10 cellular contexts compared by ENCODE assay signal in the genomic region with DNA sequence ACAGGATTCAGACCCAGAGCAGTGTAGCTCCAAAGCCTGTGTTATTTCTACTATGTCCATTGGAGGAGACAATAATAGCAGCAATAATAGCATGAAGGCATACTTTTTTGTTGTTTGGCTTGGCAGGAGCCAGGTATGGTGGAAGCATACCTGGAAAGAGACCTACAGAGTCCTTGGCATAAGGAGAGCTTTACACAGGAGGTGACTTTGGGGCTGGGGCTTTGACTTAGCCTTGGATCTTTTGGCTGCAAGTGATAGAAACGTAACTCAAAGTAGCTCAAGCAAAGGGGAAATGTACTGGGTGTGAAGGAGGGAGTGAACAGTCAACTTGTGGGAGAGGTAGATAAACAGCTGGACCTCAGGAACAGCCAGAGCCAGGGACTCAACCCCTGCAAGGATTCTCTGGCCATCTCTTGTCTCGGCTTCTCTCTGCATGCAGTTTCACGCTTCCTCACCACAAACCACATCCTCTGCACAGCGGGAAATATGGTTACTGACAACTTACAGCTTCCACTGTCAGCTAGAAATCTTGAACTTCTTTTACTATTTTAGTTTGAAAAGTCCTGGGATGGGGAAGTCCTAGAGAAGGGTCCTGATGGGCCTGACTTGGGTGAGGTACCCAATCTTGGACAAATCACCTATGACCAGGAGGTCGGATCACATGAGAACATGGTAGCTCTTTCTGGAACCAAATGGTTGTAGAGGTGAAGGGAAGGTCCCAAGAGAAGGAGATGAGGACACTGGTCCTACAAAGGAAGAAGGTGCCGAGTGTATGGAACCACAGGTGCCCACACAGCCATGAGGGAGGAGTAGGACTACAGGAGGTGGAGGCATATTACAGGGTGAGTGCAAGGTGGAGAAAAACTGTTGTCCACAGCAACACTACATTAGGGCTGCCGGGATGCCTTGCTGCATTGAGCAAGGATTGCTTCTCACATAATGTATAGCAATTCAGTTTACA. TPM values are rescaled to one million over a fixed set of nuclear protein-coding genes. Genes with fewer than 3 reads are reported as not detected.
A peak's percentile ranks its signal among the peaks of the same experiment; 100 is the strongest.
DNase-seq lines count a peak whose midpoint lies in the region; ATAC-seq, FAIRE-seq and TF ChIP-seq lines count a peak whose summit lies in the region.
"Had no signal": no experiment of that assay in that cellular context is flagged by ENCODE, and none has a peak within 500 bp of the region (broad histone marks: within the 10 kb centered on the region; RNA-seq: fewer than 3 reads in every experiment).

No MANE protein-coding gene starts in this region.

- H3K27me3 ChIP-seq in GM12878 (replicated peaks in 1 of 2; ENCODE audit: control insufficient read depth in 2 of 2, insufficient read depth in 2 of 2, low read length in 1 of 2) (no peaks in the 10 kb centered on the region), muscle layer of duodenum (ENCODE audit: low read depth, low read length) (no peaks in the 10 kb centered on the region), subcutaneous abdominal adipose tissue (ENCODE audit: control insufficient read depth in 5 of 5, insufficient read depth in 4 of 5, low read length in 5 of 5) (no peaks in the 10 kb centered on the region)

- no peaks in the 10 kb centered on the region for H3K79me2 ChIP-seq in GM12878 (ENCODE audit: control insufficient read depth, insufficient read depth, low read length)

- WGBS in GM12878 (ENCODE audit: insufficient coverage, insufficient replicate concordance, low lambda C conversion rate, missing lambda C conversion rate), result under 1% methylated on average over 7 of the region's 7 CpGs

- DNase-seq in NK-92 treated with Interleukin-12 subunit alpha and Interleukin-12 subunit beta, amount 100 ng/mL, for 24 hours (lab: John Stamatoyannopoulos, UW), result peak; percentile 66
- DNase-seq in NK-92 (lab: John Stamatoyannopoulos, UW; ENCODE audit: unreplicated experiment), result no peak
- DNase-seq in T-helper 17 cell, result peak in 2 of 3 donors; percentile 20 to 26
- DNase-seq in GM12878 (ENCODE audit: low read depth, low spot score), result peak; percentile 64
- no peak for DNase-seq in DMS79 (lab: John Stamatoyannopoulos, UW)

- TF ChIP-seq EP300 in GM12878 (IDR thresholded peaks at IDR 0.05; ENCODE audit: borderline replicate concordance in 1 of 2, control insufficient read depth in 1 of 2, low read depth in 2 of 2, low read length in 2 of 2), result no peak

- H3K27ac ChIP-seq in GM12878 (ENCODE audit: control insufficient read depth, insufficient read depth) (peak overlapping the region; percentile 15; the same call in 1 of the 2 replicates), muscle layer of duodenum (ENCODE audit: low read length) (peak overlapping the region; percentile 59), subcutaneous abdominal adipose tissue (ENCODE audit: low read depth, low read length) (peak overlapping the region; percentile 86)
- H3K27ac ChIP-seq: 22Rv1 had no signal

- RAD21 ChIA-PET in GM12878 (lab: Charles Lee; ENCODE audit: unreplicated experiment), result interaction anchor here (1.2 to 3.7 kb wide), 3 partner anchors 48 to 76 kb away, joined by 5 to 17 read pairs (median 12); partner anchors contain the start of gene TGFBR1

- in situ Hi-C loops in GM12878 (cut with MboI), result no loop called here

- POLR2A ChIA-PET in GM12878 (lab: Charles Lee), result interaction anchor here (0.6 to 2.2 kb wide), 3 partner anchors 46 to 165 kb away, joined by 3 to 8 read pairs (median 3); partner anchors contain the start of gene TGFBR1

- peak overlapping the region; percentile 86 for H3K4me2 ChIP-seq in GM12878 (ENCODE audit: control insufficient read depth, insufficient read depth)

- TF ChIP-seq RAD21 in GM12878 (IDR thresholded peaks at IDR 0.05; ENCODE audit: insufficient read depth, low read depth, low read length), result no peak

- H3K9ac ChIP-seq in GM12878 (ENCODE audit: control insufficient read depth, insufficient read depth, low read length), result no peak overlapping the region
- no peak overlapping the region for H3K9ac ChIP-seq in subcutaneous abdominal adipose tissue (ENCODE audit: low read length in 5 of 5)

- H3K27ac Mint-ChIP-seq in T-helper 17 cell, result peak overlapping the region; percentile 89

- intact Hi-C loops in GM12878 (cut with micrococcal nuclease; ENCODE audit: unreplicated experiment), result loop anchor here (5.0 kb wide), 2 partner anchors 49 to 74 kb away; partner anchors contain the start of gene TGFBR1

- CTCF ChIA-PET in GM12878 (lab: Yijun Ruan, JAX), result interaction anchor here (0.7 to 1.9 kb wide), 8 partner anchors 17 to 81 kb away, joined by 3 to 6 read pairs (median 4); no protein-coding TSS in a partner anchor

- H3K4me3 ChIP-seq in GM12878, result peak overlapping the region; percentile 25; the same call in 1 of the 2 replicates
- H3K4me3 ChIP-seq in muscle layer of duodenum (ENCODE audit: low read depth in 1 of 2, low read length in 2 of 2), result no peak overlapping the region
- no peak overlapping the region for H3K4me3 ChIP-seq in subcutaneous abdominal adipose tissue (ENCODE audit: low read depth in 1 of 5, low read length in 5 of 5)

- H3K9me3 ChIP-seq in T-helper 17 cell (ENCODE audit: control insufficient read depth, low read length, poor library complexity, severe bottlenecking) (no peaks in the 10 kb centered on the region), GM12878 (replicated peaks; ENCODE audit: control insufficient read depth, insufficient read depth, low read length) (no peaks in the 10 kb centered on the region; the same call in 2 of the 3 replicates), muscle layer of duodenum (ENCODE audit: control insufficient read depth in 1 of 2, low read length in 2 of 2) (no peaks in the 10 kb centered on the region), subcutaneous abdominal adipose tissue (ENCODE audit: control insufficient read depth in 5 of 5, low read length in 5 of 5) (no peaks in the 10 kb centered on the region)

- ATAC-seq in HG03196 (IDR thresholded peaks at IDR 0.05; ENCODE audit: unreplicated experiment) (peak; percentile 71), T-helper 17 cell (peak; percentile 85), GM12878 (peak; percentile 88)

- no peaks in the 10 kb centered on the region for H3K36me3 Mint-ChIP-seq in T-helper 17 cell (ENCODE audit: low read depth)

- H3K4me1 Mint-ChIP-seq in T-helper 17 cell, result peaks cover 51% of the 10 kb centered on the region

- H4K20me1 ChIP-seq in GM12878 (ENCODE audit: control insufficient read depth, insufficient read depth), result no peaks in the 10 kb centered on the region

- no peak overlapping the region for H2AFZ ChIP-seq in GM12878 (ENCODE audit: control insufficient read depth, low read depth, low read length)

- no peaks in the 10 kb centered on the region for H3K36me3 ChIP-seq in GM12878 (ENCODE audit: control insufficient read depth in 2 of 2, insufficient read depth in 2 of 2, low read length in 1 of 2)
- H3K36me3 ChIP-seq in muscle layer of duodenum (ENCODE audit: control insufficient read depth in 1 of 2, insufficient read depth in 2 of 2, low read length in 2 of 2), result peaks cover 14 to 55% of the 10 kb centered on the region in 2 donors
- peaks cover 32 to 94% (median 82%) of the 10 kb centered on the region in 5 donors for H3K36me3 ChIP-seq in subcutaneous abdominal adipose tissue (ENCODE audit: control insufficient read depth in 5 of 5, insufficient read depth in 5 of 5, low read length in 5 of 5)

- no peak for TF ChIP-seq POLR2A in GM12878 (IDR thresholded peaks at IDR 0.05; ENCODE audit: low read depth, low read length)

- peak overlapping the region; percentile 96 for H3K4me3 Mint-ChIP-seq in T-helper 17 cell

- SMC1A ChIA-PET in GM12878 (lab: Charles Lee; ENCODE audit: uncharacterized antibody, unreplicated experiment), result interaction anchor here (0.8 to 3.1 kb wide), 12 partner anchors 24 to 83 kb away, joined by 3 to 24 read pairs (median 4); partner anchors contain the start of gene TGFBR1

- no TSS peak for BruUV-seq in GM12878 (replicated peaks; lab: Mats Ljungman, UMichigan)

- H3K4me1 ChIP-seq in GM12878 (ENCODE audit: control insufficient read depth, insufficient read depth, low read length), result peaks cover 27% of the 10 kb centered on the region
- H3K4me1 ChIP-seq in muscle layer of duodenum (ENCODE audit: control insufficient read depth in 1 of 2, insufficient read depth in 2 of 2, low read length in 2 of 2), result no peaks in the 10 kb centered on the region
- H3K4me1 ChIP-seq in subcutaneous abdominal adipose tissue (ENCODE audit: control insufficient read depth in 5 of 5, insufficient read depth in 5 of 5, low read length in 5 of 5), result peaks cover 8 to 39% (median 27%) of the 10 kb centered on the region in 5 donors

- FAIRE-seq in GM12878 (lab: Jason Lieb, UNC), result peak; percentile 71
- FAIRE-seq: endothelial cell of umbilical vein had no signal

- TF ChIP-seq CTCF in GM12878 (IDR thresholded peaks at IDR 0.05 in 2 of 3, conservative IDR thresholded peaks at IDR 0.05 in 1 of 3; ENCODE audit: control insufficient read depth in 2 of 3, extremely low read depth in 1 of 3, insufficient read depth in 1 of 3, low read depth in 3 of 3, low read length in 3 of 3), result no peak

- no peaks in the 10 kb centered on the region for H3K27me3 Mint-ChIP-seq in T-helper 17 cell

TF ChIP-seq in GM12878, 131 proteins besides CTCF, POLR2A, EP300 and RAD21 (continues in another document):
- no peak for TF ChIP-seq USF1 (IDR thresholded peaks at IDR 0.05; ENCODE audit: borderline replicate concordance, extremely low read length, insufficient read depth, low read depth, low read length)

RNA-seq across cellular contexts. Expression of gene TGFBR1, which starts 47.0 kb away (rescaled TPM):
- total RNA-seq in T-helper 17 cell (10 to 100 TPM; 23.5 to 29.1 TPM), GM12878 (2014; rRNA removed) (16.9 and 21.1 TPM in 2 replicates), GM12878 (2014; rRNA removed; fragmentation: Illumina TruSeq; extraction: Trizol) (19.6 and 20.8 TPM in 2 replicates), GM12878 (2021) (26.6 and 27.2 TPM in 2 replicates)
- 42.4 and 49.4 TPM in 2 replicates for total RNA-seq in GM12878 (2013; cell fraction: nucleolus; rRNA removed)
- 4.6 TPM for polyA plus RNA-seq in GM12878 (2011; ENCODE audit: low read depth)
- polyA plus RNA-seq in GM12878 (2011; rRNA removed) (16.6 and 23.8 TPM in 2 replicates), GM12878 (2014; fragmentation: Illumina TruSeq; extraction: Trizol) (13.6 and 17.5 TPM in 2 replicates), GM12878 (2014; fragmentation: Nextera tagmentation; extraction: Ambion mirVana) (10 to 100 TPM in 1 of 2 experiments, 1 to 10 TPM in 1; 5.7 to 19.6 TPM), GM12878 (2014; rRNA removed) (8.5 and 10.9 TPM in 2 replicates), GM12878 (2016; fragmentation: Nextera tagmentation; extraction: Ambion mirVana) (10 to 100 TPM in 1 of 2 experiments, 1 to 10 TPM in 1; 2.9 to 16.6 TPM)
- polyA plus RNA-seq in GM12878 (2011; cell fraction: cytosol; rRNA removed), result 13.3 and 15.2 TPM in 2 replicates
- 6.9 and 7.3 TPM in 2 replicates for polyA plus RNA-seq in GM12878 (2011; cell fraction: nucleus; rRNA removed)
- polyA plus RNA-seq in GM12878 (2012), result 4.8 and 5.8 TPM in 2 replicates
- 57.4 and 63.6 TPM in 2 replicates for polyA minus RNA-seq in GM12878 (2011; rRNA and poly(A)+ RNA removed)
- 19.1 and 24.2 TPM in 2 replicates for polyA minus RNA-seq in GM12878 (2011; cell fraction: cytosol; rRNA and poly(A)+ RNA removed)
- 10.2 and 14.4 TPM in 2 replicates for polyA minus RNA-seq in GM12878 (2011; cell fraction: nucleus; rRNA and poly(A)+ RNA removed)

Comparison
In these comparisons a context has a peak if more than half of its experiments do, and no peak if none do; other contexts are left out.
1. DNase-seq: peak in NK-92 treated with Interleukin-12 subunit alpha and Interleukin-12 subunit beta, amount 100 ng/mL, for 24 hours (single experiment), T-helper 17 cell (2 of 3) and GM12878 (single experiment); none in NK-92 (single experiment) and DMS79 (single experiment).
2. H3K27ac ChIP-seq: peak in every context shown above with its lines; median percentile 86 in subcutaneous abdominal adipose tissue; 59 in muscle layer of duodenum; 15 in GM12878.
3. Peak in every context shown above with its lines, with median percentiles within 50 percentile points of each other: ATAC-seq.